ENCODE assay signal across 1 cellular context in genomic region chr9:14277202-14277601, GRCh38.
TF ChIP-seq lines count a peak whose summit lies in the region.

No MANE protein-coding gene starts in this region.

TF ChIP-seq in SK-N-SH, 30 proteins besides CTCF, POLR2A, EP300 and RAD21 (continued from another document):
- TF ChIP-seq TCF12 (IDR thresholded peaks at IDR 0.05), result peak; percentile 55
- TF ChIP-seq JUND (IDR thresholded peaks at IDR 0.05), result peak; percentile 53
- no peak for TF ChIP-seq PBX3 (IDR thresholded peaks at IDR 0.05)
- TF ChIP-seq GATA2 (CRISPR knock-in tag; IDR thresholded peaks at IDR 0.05), result no peak; the same call in 1 of the 2 replicates
- TF ChIP-seq MEF2A (IDR thresholded peaks at IDR 0.05; ENCODE audit: borderline replicate concordance, low read depth), result no peak
- no peak for TF ChIP-seq ZBTB33 (IDR thresholded peaks at IDR 0.05; ENCODE audit: borderline replicate concordance, low read depth)
- TF ChIP-seq SMC3 (IDR thresholded peaks at IDR 0.05; ENCODE audit: low read depth, low read length), result no peak
